14 cellular contexts compared by ENCODE assay signal in genomic region chr10:88244781-88245350, GRCh38.
A peak's percentile ranks its signal among the peaks of the same experiment; 100 is the strongest.
DNase-seq lines count a peak whose midpoint lies in the region; ATAC-seq, FAIRE-seq and TF ChIP-seq lines count a peak whose summit lies in the region.
"Had no signal": no experiment of that assay in that cellular context is flagged by ENCODE, and none has a peak within 500 bp of the region (broad histone marks: within the 10 kb centered on the region; RNA-seq: fewer than 3 reads in every experiment).

No MANE protein-coding gene starts in this region.

- ATAC-seq in body of pancreas = no peak
- ATAC-seq in stimulated activated naive CD8-positive, alpha-beta T cell treated with anti-CD3 and anti-CD28 coated beads, Interleukin-15, Interleukin-2, amounts not matched to agents 100 U/mL and 50 U/mL, for 24 hours = no peak

- H3K79me2 ChIP-seq in Loucy (ENCODE audit: insufficient read depth, low read length) = peaks cover 89% of the 10 kb centered on the region

- peaks cover 6% of the 10 kb centered on the region for H4K20me1 ChIP-seq in Loucy (ENCODE audit: insufficient read depth, low read length, poor library complexity, severe bottlenecking)

- H3K9me2 ChIP-seq in Loucy (replicated peaks; ENCODE audit: low read depth, low read length) = no peaks in the 10 kb centered on the region

- DNase-seq in GM18507 (ENCODE audit: extremely low spot score, insufficient read length, low read depth) (no peak), body of pancreas (no peak), sigmoid colon (no peak), tibial artery (no peak), NCI-H2171 (lab: John Stamatoyannopoulos, UW) (no peak), mucosa of gallbladder (ENCODE audit: low spot score) (no peak)
- DNase-seq in stimulated activated naive CD8-positive, alpha-beta T cell treated with anti-CD3 and anti-CD28 coated beads, Interleukin-15, Interleukin-2, amounts not matched to agents 100 U/mL and 50 U/mL, for 24 hours = no peak
- DNase-seq: activated CD4-positive, alpha-beta memory T cell treated with anti-CD3 and anti-CD28 coated beads, Interleukin-2, amount 10 ng/mL, durations not matched to agents 7 days and 5 days; activated effector memory CD4-positive, alpha-beta T cell treated with Interleukin-2 at 50 U/mL for 16 hours; NCI-H1930; NCI-H69 had no signal

- H3F3A ChIP-seq in Loucy (ENCODE audit: low read depth) = no peaks in the 10 kb centered on the region

- H3K4me3 ChIP-seq in Loucy (ENCODE audit: low read length, poor library complexity, severe bottlenecking) (no peak overlapping the region), body of pancreas (no peak overlapping the region), sigmoid colon (no peak overlapping the region), tibial artery (no peak overlapping the region)
- H3K4me3 ChIP-seq: HAP-1 had no signal

- peak overlapping the region; percentile 32 for H3K4me2 ChIP-seq in Loucy (ENCODE audit: low read depth, low read length, poor library complexity, severe bottlenecking)

- TF ChIP-seq CTCF in Loucy (conservative IDR thresholded peaks at IDR 0.05; ENCODE audit: low read length) = no peak
- no peak for TF ChIP-seq CTCF in body of pancreas (IDR thresholded peaks at IDR 0.05)
- TF ChIP-seq CTCF in sigmoid colon (IDR thresholded peaks at IDR 0.05) = no peak
- TF ChIP-seq CTCF in tibial artery (IDR thresholded peaks at IDR 0.05) = no peak

- intact Hi-C loops in body of pancreas (cut with DNase I) (no loop called here), sigmoid colon (cut with DNase I) (no loop called here), tibial artery (cut with DNase I; ENCODE audit: low total_unique reads) (no loop called here)

- TF ChIP-seq POLR2A in body of pancreas (IDR thresholded peaks at IDR 0.05) = no peak
- no peak for TF ChIP-seq POLR2A in sigmoid colon (IDR thresholded peaks at IDR 0.05)

- H3K27ac ChIP-seq in body of pancreas (peak overlapping the region in 3 of 4 donors; percentile 80 to 91 (median 81)), sigmoid colon (peak overlapping the region in 3 of 4 donors; percentile 51 to 63 (median 57)), tibial artery (peak overlapping the region in 1 of 2 donors; percentile 6)

- H2AFZ ChIP-seq in Loucy (ENCODE audit: low read length) = 0 out of 2 replicates have a peak overlapping the region, but pooled peaks have one; percentile 16

- TF ChIP-seq EP300 in sigmoid colon (IDR thresholded peaks at IDR 0.05) = no peak

- H3K27me3 ChIP-seq in Loucy (ENCODE audit: insufficient read depth, low read length, poor library complexity, severe bottlenecking) = no peaks in the 10 kb centered on the region
- H3K27me3 ChIP-seq in body of pancreas = no peaks in the 10 kb centered on the region
- no peaks in the 10 kb centered on the region for H3K27me3 ChIP-seq in sigmoid colon
- no peaks in the 10 kb centered on the region for H3K27me3 ChIP-seq in tibial artery

- no peaks in the 10 kb centered on the region for H3K9me3 ChIP-seq in Loucy (ENCODE audit: insufficient read depth, low read depth, low read length)
- H3K9me3 ChIP-seq in body of pancreas = no peaks in the 10 kb centered on the region
- H3K9me3 ChIP-seq in sigmoid colon = no peaks in the 10 kb centered on the region
- no peaks in the 10 kb centered on the region for H3K9me3 ChIP-seq in tibial artery
- H3K9me3 ChIP-seq: HAP-1 had no signal

- peaks cover 31% of the 10 kb centered on the region; the same call in 1 of the 2 replicates for H3K36me3 ChIP-seq in Loucy (ENCODE audit: insufficient read depth, low read length)
- no peaks in the 10 kb centered on the region for H3K36me3 ChIP-seq in body of pancreas (replicated peaks in 1 of 2; ENCODE audit: insufficient read depth in 1 of 2, low read depth in 2 of 2)
- H3K36me3 ChIP-seq in sigmoid colon = no peaks in the 10 kb centered on the region
- H3K36me3 ChIP-seq in tibial artery = no peaks in the 10 kb centered on the region
- H3K36me3 ChIP-seq: HAP-1 had no signal

- 88 to 93% methylated on average over 6 of the region's 6 CpGs for WGBS in body of pancreas, 2 donors
- 80 to 88% methylated on average over 6 of the region's 6 CpGs for WGBS in sigmoid colon, 2 donors

- H3K4me1 ChIP-seq in Loucy (ENCODE audit: insufficient read depth, low read length, poor library complexity, severe bottlenecking) (peaks cover 28% of the 10 kb centered on the region), body of pancreas (peaks cover 43% of the 10 kb centered on the region), sigmoid colon (peaks cover 0 to 21% (median 15%) of the 10 kb centered on the region in 4 donors), tibial artery (peaks cover 0 to 40% (median 26%) of the 10 kb centered on the region in 4 donors)

- H3K9ac ChIP-seq in Loucy (ENCODE audit: low read depth, low read length, poor library complexity, severe bottlenecking) = peak overlapping the region; percentile 16

- FAIRE-seq in GM18507 (lab: Jason Lieb, UNC) = peak; percentile 50
- FAIRE-seq: TTC549 had no signal
